Comparison of ENCODE assay signal across 8 cellular contexts in the genomic region with DNA sequence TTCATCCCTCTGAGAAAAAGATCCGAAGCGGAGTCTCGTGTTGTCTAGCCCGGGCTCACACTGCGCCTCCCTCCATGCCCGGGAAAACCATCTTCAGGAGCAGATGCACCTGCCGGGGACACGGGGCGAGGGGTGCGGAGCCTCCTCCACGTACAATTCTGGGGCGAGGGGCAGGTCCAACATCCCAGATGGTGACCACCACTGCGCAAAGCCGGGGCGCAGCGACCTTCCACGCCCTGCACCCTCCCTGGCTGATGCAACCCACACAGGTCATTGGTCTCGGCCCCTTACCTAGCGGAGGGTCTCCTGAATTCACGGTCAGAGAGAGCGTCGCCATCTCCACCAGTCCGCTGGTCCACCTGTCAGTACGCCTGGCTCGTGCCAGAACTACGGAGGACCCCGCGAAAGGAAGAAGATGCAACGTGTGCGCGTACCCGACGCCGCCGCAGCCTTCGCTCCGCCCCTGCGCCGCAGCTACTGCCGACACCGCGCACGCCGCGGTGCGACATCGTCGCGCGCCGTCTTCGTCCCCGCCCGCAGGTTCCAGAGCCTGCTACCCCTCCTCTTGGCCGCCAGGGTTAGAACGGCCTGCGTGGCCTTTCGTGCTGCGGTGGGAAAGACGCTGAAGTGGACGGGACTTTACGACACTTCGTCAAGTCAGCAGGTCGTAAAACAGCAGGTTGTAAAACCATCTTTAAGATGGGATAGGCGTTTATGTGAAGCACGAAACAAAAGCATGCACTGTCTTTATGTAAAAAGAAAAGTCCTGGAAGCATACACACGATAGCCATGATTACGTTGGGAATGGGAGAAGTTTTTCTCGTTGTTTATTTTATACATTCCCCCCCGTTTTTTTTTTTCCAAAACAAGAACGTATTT. TPM values are rescaled to one million over a fixed set of nuclear protein-coding genes. Genes with fewer than 3 reads are reported as not detected.
DNase-seq lines count a peak whose midpoint lies in the region; ATAC-seq and TF ChIP-seq lines count a peak whose summit lies in the region.

A gene (minus strand): TSS at position 454 of the 879 bp plus-strand sequence. CDS start 117 bp downstream, at position 337.

- intact Hi-C loops in IMR-90 (cut with micrococcal nuclease) = loop anchor here (2.0 kb wide), 1 partner anchor 23 kb away; no protein-coding TSS in a partner anchor

- in situ Hi-C loops in IMR-90 (cut with MboI; ENCODE audit: low sequenced_read_pairs) = no loop called here

- DNase-seq in DMS 273 treated with DMSO at 0.1 percent for 48 hours (lab: John Stamatoyannopoulos, UW) (peak; percentile 96), IMR-90 (peak; percentile 99), OCI-M1 (lab: John Stamatoyannopoulos, UW) (peak; percentile 99), activated T-cell treated with anti-CD3 and anti-CD28 coated beads for 48 hours (ENCODE audit: low read depth) (peak; percentile 91), epithelial cell of proximal tubule (ENCODE audit: low read depth) (peak; percentile 88)
- peak; percentile 84 to 88 for DNase-seq in stimulated activated CD8-positive, alpha-beta memory T cell treated with anti-CD3 and anti-CD28 coated beads, Interleukin-7, amount 100 ng/mL, for 1 hour (ENCODE audit: low read depth in 2 of 2)

- peak within 1 kb of the TSS; percentile 85 for H3K4me3 ChIP-seq in IMR-90 (ENCODE audit: insufficient read depth, low read depth, low read length)
- peak within 1 kb of the TSS; percentile 97 for H3K4me3 ChIP-seq in epithelial cell of proximal tubule (ENCODE audit: low read depth, low read length)
- peak within 1 kb of the TSS; percentile 96 to 99 for H3K4me3 ChIP-seq in mucosa of rectum (ENCODE audit: low read length in 2 of 2)

- peak within 1 kb of the TSS; percentile 69; the same call in 1 of the 2 replicates for H2AK5ac ChIP-seq in IMR-90 (ENCODE audit: low read depth, low read length)

- TF ChIP-seq CTCF in IMR-90 (conservative IDR thresholded peaks at IDR 0.05; ENCODE audit: low read depth, low read length) (peak; percentile 73), epithelial cell of proximal tubule (conservative IDR thresholded peaks at IDR 0.05; ENCODE audit: low read depth, low read length) (peak; percentile 55)

- peaks cover 2% of the 10 kb centered on the region; the same call in 1 of the 2 replicates for H3K9me1 ChIP-seq in IMR-90 (ENCODE audit: insufficient read depth, low read length)

- H4K91ac ChIP-seq in IMR-90 (ENCODE audit: insufficient read depth, low read depth, low read length) = peak within 1 kb of the TSS; percentile 95

- H4K5ac ChIP-seq in IMR-90 (ENCODE audit: low read depth, low read length) = peak within 1 kb of the TSS; percentile 85

- CTCF ChIA-PET in IMR-90 (lab: Yijun Ruan, JAX) = interaction anchor here (0.6 kb wide), 2 partner anchors 66 to 90 kb away, joined by 3 read pairs; no protein-coding TSS in a partner anchor

- H3K36me3 ChIP-seq in IMR-90 (ENCODE audit: control insufficient read depth, insufficient read depth, low read length) (no peaks in the 10 kb centered on the region), mucosa of rectum (ENCODE audit: control insufficient read depth in 2 of 2, insufficient read depth in 2 of 2, low read length in 2 of 2) (no peaks in the 10 kb centered on the region)

- TF ChIP-seq RAD21 in IMR-90 (IDR thresholded peaks at IDR 0.05; ENCODE audit: low read length) = peak; percentile 26; the same call in 1 of the 2 replicates

- H2BK120ac ChIP-seq in IMR-90 (ENCODE audit: low read depth, low read length) = peak within 1 kb of the TSS; percentile 82

- H3K9me3 ChIP-seq in IMR-90 (ENCODE audit: control insufficient read depth, insufficient read depth, low read length) (no peaks in the 10 kb centered on the region), mucosa of rectum (ENCODE audit: control insufficient read depth in 2 of 2, low read length in 2 of 2) (no peaks in the 10 kb centered on the region)

- 0 out of 2 replicates have a peak, but pooled peaks cover 3% of the 10 kb centered on the region for H3K4me1 ChIP-seq in IMR-90 (ENCODE audit: control insufficient read depth, insufficient read depth, low read length)
- H3K4me1 ChIP-seq in mucosa of rectum (ENCODE audit: control insufficient read depth in 2 of 2, insufficient read depth in 2 of 2, low read length in 2 of 2) = peaks cover 12 to 13% of the 10 kb centered on the region in 2 donors

- WGBS in IMR-90 (ENCODE audit: extremely low coverage in 2 of 2, insufficient read length in 1 of 2), 2 experiments = 1% methylated on average over 19 of the region's 71 CpGs; no CpG with 5 or more reads in 1 of the 2 experiments

- H3K23ac ChIP-seq in IMR-90 (ENCODE audit: low read depth, low read length) = peak within 1 kb of the TSS; percentile 95

- TF ChIP-seq POLR2A in IMR-90 (IDR thresholded peaks at IDR 0.05; ENCODE audit: low read depth, low read length) = peak; percentile 57

- peaks cover 5 to 24% of the 10 kb centered on the region in 2 experiments; a peak in 2 of 4 replicates for H3K79me1 ChIP-seq in IMR-90 (ENCODE audit: low read depth in 1 of 2, low read length in 2 of 2)

- H3K9ac ChIP-seq in IMR-90 (ENCODE audit: low read depth, low read length) (peak within 1 kb of the TSS; percentile 92), mucosa of rectum (ENCODE audit: low read depth in 1 of 2, low read length in 2 of 2) (peak within 1 kb of the TSS; percentile 91 to 95)

- ATAC-seq in GM21526 (IDR thresholded peaks at IDR 0.05; ENCODE audit: low FRiP score, unreplicated experiment) = peak; percentile 99
- ATAC-seq in IMR-90 (ENCODE audit: low read depth) = peak; percentile 100

- BruUV-seq in IMR-90 (replicated peaks; lab: Mats Ljungman, UMichigan) = no TSS peak

- H3K56ac ChIP-seq in IMR-90 (ENCODE audit: extremely low read depth, insufficient read depth, low read length) = peak within 1 kb of the TSS; percentile 88

- H2AFZ ChIP-seq in IMR-90 (replicated peaks; ENCODE audit: low read length, poor library complexity) = peak within 1 kb of the TSS; percentile 97

- peak within 1 kb of the TSS; percentile 82 for H2BK5ac ChIP-seq in IMR-90 (ENCODE audit: low read depth, low read length, poor library complexity, severe bottlenecking)

- H3K27me3 ChIP-seq in IMR-90 (ENCODE audit: control insufficient read depth, insufficient read depth, low read length) = no peaks in the 10 kb centered on the region
- H3K27me3 ChIP-seq in mucosa of rectum (ENCODE audit: control insufficient read depth in 2 of 2, insufficient read depth in 2 of 2, low read length in 2 of 2) = no peaks in the 10 kb centered on the region

- H3K18ac ChIP-seq in IMR-90 (ENCODE audit: low read depth, low read length) = peak within 1 kb of the TSS; percentile 51

- H2BK20ac ChIP-seq in IMR-90 (ENCODE audit: low read depth, low read length) = no peak within 1 kb of the TSS

- H2BK15ac ChIP-seq in IMR-90 (ENCODE audit: low read depth, low read length) = no peak within 1 kb of the TSS

- H3K4me2 ChIP-seq in IMR-90 (ENCODE audit: low read depth, low read length) = peak within 1 kb of the TSS; percentile 95

- H4K8ac ChIP-seq in IMR-90 (ENCODE audit: low read depth in 2 of 2, low read length in 2 of 2) = peak within 1 kb of the TSS; percentile 64 to 94

- dilution Hi-C loops in IMR-90 (cut with HindIII; ENCODE audit: low sequenced_read_pairs, unreplicated experiment) = no loop called here

- peak within 1 kb of the TSS; percentile 98 for H3K4ac ChIP-seq in IMR-90 (ENCODE audit: low read depth, low read length)

- H3K14ac ChIP-seq in IMR-90 (replicated peaks; ENCODE audit: low read depth, low read length) = peak within 1 kb of the TSS; percentile 96

- H2AK9ac ChIP-seq in IMR-90 (replicated peaks; ENCODE audit: low read depth, low read length, poor library complexity) = peak within 1 kb of the TSS; percentile 95

- H3K27ac ChIP-seq in IMR-90 (ENCODE audit: insufficient read depth, low read length) (peak within 1 kb of the TSS; percentile 91), mucosa of rectum (ENCODE audit: low read depth in 2 of 2, low read length in 2 of 2) (peak within 1 kb of the TSS; percentile 87 to 90)

- POLR2A ChIA-PET in IMR-90 (lab: Charles Lee; ENCODE audit: unreplicated experiment) = no interaction called here

- H4K20me1 ChIP-seq in IMR-90 (ENCODE audit: insufficient read depth, low read length) = peaks cover 7% of the 10 kb centered on the region; the same call in 1 of the 2 replicates

TF ChIP-seq in IMR-90, 13 proteins besides CTCF, POLR2A, EP300 and RAD21 (continues in another document):
- TF ChIP-seq BHLHE40 (IDR thresholded peaks at IDR 0.05; ENCODE audit: low read depth, low read length) = peak; percentile 65; the same call in 1 of the 2 replicates
- 0 out of 2 replicates have a peak, but pooled peaks have one; percentile 50 for TF ChIP-seq CHD1 (IDR thresholded peaks at IDR 0.05; ENCODE audit: low read depth, low read length)
- no peak for TF ChIP-seq NFE2L2 (IDR thresholded peaks at IDR 0.05; ENCODE audit: low read depth, low read length)
- TF ChIP-seq, protein P1, sequence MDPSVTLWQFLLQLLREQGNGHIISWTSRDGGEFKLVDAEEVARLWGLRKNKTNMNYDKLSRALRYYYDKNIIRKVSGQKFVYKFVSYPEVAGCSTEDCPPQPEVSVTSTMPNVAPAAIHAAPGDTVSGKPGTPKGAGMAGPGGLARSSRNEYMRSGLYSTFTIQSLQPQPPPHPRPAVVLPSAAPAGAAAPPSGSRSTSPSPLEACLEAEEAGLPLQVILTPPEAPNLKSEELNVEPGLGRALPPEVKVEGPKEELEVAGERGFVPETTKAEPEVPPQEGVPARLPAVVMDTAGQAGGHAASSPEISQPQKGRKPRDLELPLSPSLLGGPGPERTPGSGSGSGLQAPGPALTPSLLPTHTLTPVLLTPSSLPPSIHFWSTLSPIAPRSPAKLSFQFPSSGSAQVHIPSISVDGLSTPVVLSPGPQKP (IDR thresholded peaks at IDR 0.05; ENCODE audit: borderline replicate concordance, low read depth, low read length) = no peak
- TF ChIP-seq MXI1 (IDR thresholded peaks at IDR 0.05; ENCODE audit: borderline replicate concordance, low read depth, low read length) = peak; percentile 65; the same call in 1 of the 2 replicates
- peak; percentile 62 for TF ChIP-seq CEBPB (IDR thresholded peaks at IDR 0.05; ENCODE audit: low read depth, low read length)
- no peak for TF ChIP-seq RFX5 (IDR thresholded peaks at IDR 0.05; ENCODE audit: low read depth, low read length)
- TF ChIP-seq FOS (IDR thresholded peaks at IDR 0.05; ENCODE audit: low read depth, low read length) = no peak
- TF ChIP-seq RCOR1 (IDR thresholded peaks at IDR 0.05; ENCODE audit: insufficient replicate concordance, low read length) = peak; percentile 12

RNA-seq across cellular contexts. Expression of the gene that starts here (rescaled TPM):
- total RNA-seq in IMR-90 (2012; rRNA removed) (159 and 206 TPM in 2 replicates), epithelial cell of proximal tubule (63.8 and 80.3 TPM in 2 replicates)
- polyA plus RNA-seq in IMR-90 (2012; rRNA removed) = 48.0 and 48.9 TPM in 2 replicates
- polyA plus RNA-seq in IMR-90 (2012; cell fraction: cytosol; rRNA removed) = 7.8 and 10.9 TPM in 2 replicates
- 5.6 and 46.3 TPM in 2 replicates for polyA plus RNA-seq in IMR-90 (2012; cell fraction: nucleus; rRNA removed; ENCODE audit: low replicate concordance)

Comparison
In these comparisons a context has a peak if more than half of its experiments do, and no peak if none do; other contexts are left out.
1. Peak in every context shown above with its lines: DNase-seq, ATAC-seq, H3K4me3 ChIP-seq and H3K27ac ChIP-seq.